Comparison of ENCODE assay signal across 8 cellular contexts in the genomic region with DNA sequence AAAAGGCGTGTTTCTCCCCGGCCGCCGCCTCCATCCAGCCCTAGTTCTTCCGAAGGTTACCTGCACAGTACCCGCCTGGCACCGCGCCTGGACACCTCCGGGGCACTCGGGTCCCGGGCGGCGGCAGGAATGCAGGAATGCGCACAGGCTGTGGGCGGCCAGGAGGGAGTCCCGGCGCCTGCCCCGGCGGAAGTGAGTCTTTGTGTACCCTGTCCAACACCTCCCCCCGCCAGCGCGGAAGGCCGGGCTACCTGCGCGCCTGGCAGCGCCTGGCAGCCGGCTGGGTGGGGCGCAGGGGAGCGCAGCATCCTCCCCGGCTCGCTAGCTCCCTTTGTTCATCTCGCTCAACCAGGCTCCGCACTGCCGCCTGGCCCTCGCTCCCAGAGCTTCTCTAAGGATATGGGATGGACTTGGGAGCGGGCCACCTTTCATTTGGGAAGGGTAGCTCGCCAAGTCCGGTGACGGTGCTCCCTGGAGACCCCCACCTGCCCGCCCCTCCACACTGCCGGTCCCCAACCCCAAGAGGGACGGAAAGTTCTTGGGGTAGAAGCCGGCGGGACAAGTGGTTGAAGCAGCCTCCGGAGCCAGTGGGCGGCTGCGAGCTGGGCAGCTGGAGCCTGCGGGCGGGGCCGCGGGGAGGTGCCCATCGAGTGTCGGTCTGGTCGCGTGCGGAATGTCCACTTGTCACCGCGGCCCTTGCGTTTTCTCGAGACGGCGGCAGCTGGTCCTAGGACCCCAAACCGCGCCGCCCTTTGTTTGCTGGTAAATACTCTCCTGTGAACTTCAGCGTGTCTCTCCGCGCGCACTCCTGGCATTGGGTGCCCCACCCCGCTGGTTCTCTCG. TPM values are rescaled to one million over a fixed set of nuclear protein-coding genes. Genes with fewer than 3 reads are reported as not detected.
DNase-seq lines count a peak whose midpoint lies in the region; ATAC-seq and TF ChIP-seq lines count a peak whose summit lies in the region.

No MANE protein-coding gene starts in this region.

- H3K4me3 ChIP-seq in coronary artery (peak overlapping the region; percentile 95), mesodermal cell (ENCODE audit: extremely low read depth, insufficient read depth, low read length, poor library complexity, severe bottlenecking) (peak overlapping the region; percentile 51), HAP-1 (no peak overlapping the region)

- no peak for ATAC-seq in GM21529 (IDR thresholded peaks at IDR 0.05; ENCODE audit: unreplicated experiment)

- no peaks in the 10 kb centered on the region for H3K27me3 ChIP-seq in HAP-1 (ENCODE audit: low read depth)

- WGBS in mesodermal cell (ENCODE audit: insufficient coverage in 2 of 2), 2 experiments: 0 to 2% methylated on average over 51 to 52 of the region's 71 CpGs

- H3K4me1 ChIP-seq in mesodermal cell (ENCODE audit: control insufficient read depth, insufficient read depth, low read length, poor library complexity, severe bottlenecking) (peaks cover 5% of the 10 kb centered on the region), HAP-1 (no peaks in the 10 kb centered on the region)

- TF ChIP-seq CTCF in coronary artery (IDR thresholded peaks at IDR 0.05): no peak

- in situ Hi-C loops in HAP-1 (cut with MboI; ENCODE audit: low sequenced_read_pairs): no loop called here

- H3K27ac ChIP-seq in coronary artery: peak overlapping the region; percentile 93 to 98
- H3K27ac ChIP-seq in mesodermal cell (ENCODE audit: low read depth, low read length, severe bottlenecking): peak overlapping the region; percentile 64

- H3K9me3 ChIP-seq in mesodermal cell (ENCODE audit: control insufficient read depth, low read length) (no peaks in the 10 kb centered on the region), HAP-1 (no peaks in the 10 kb centered on the region)

- no peaks in the 10 kb centered on the region for H3K36me3 ChIP-seq in mesodermal cell (ENCODE audit: control insufficient read depth, insufficient read depth, low read length)
- H3K36me3 ChIP-seq in HAP-1 (replicated peaks): no peaks in the 10 kb centered on the region

- DNase-seq in stimulated activated CD4-positive, alpha-beta T cell treated with anti-CD3 and anti-CD28 coated beads, Interleukin-15, amount 100 ng/mL, for 24 hours: peak; percentile 7
- DNase-seq in stimulated activated CD4-positive, alpha-beta T cell treated with anti-CD3 and anti-CD28 coated beads, Interleukin-12 subunit alpha, Interleukin-12 subunit beta, amount 100 ng/mL, for 4 hours: no peak
- DNase-seq in coronary artery (ENCODE audit: low spot score): peak; percentile 78
- DNase-seq in ecto neural progenitor cell (ENCODE audit: low spot score): no peak
- DNase-seq in stimulated activated CD8-positive, alpha-beta memory T cell treated with anti-CD3 and anti-CD28 coated beads, Interleukin-4, amount 100 ng/mL, for 48 hours: no peak
- no peak for DNase-seq in HAP-1 (ENCODE audit: low spot score in 2 of 2)

RNA-seq across cellular contexts. Expression of gene ST6GAL2, which starts 1.2 kb away (rescaled TPM):
- 10.7 TPM for polyA plus RNA-seq in mesodermal cell (2013, experiment 1 of 2)
- 9.5 TPM for polyA plus RNA-seq in mesodermal cell (2013, experiment 2 of 2)

Comparison
In these comparisons a context has a peak if more than half of its experiments do, and no peak if none do; other contexts are left out.
1. DNase-seq: peak in stimulated activated CD4-positive, alpha-beta T cell treated with anti-CD3 and anti-CD28 coated beads, Interleukin-15, amount 100 ng/mL, for 24 hours (single experiment) and coronary artery (single experiment); none in stimulated activated CD4-positive, alpha-beta T cell treated with anti-CD3 and anti-CD28 coated beads, Interleukin-12 subunit alpha, Interleukin-12 subunit beta, amount 100 ng/mL, for 4 hours (single experiment), ecto neural progenitor cell (single experiment), stimulated activated CD8-positive, alpha-beta memory T cell treated with anti-CD3 and anti-CD28 coated beads, Interleukin-4, amount 100 ng/mL, for 48 hours (single experiment) and HAP-1 (0 of 2).